Comparison of ENCODE assay signal across 1 cellular context in the genomic region with DNA sequence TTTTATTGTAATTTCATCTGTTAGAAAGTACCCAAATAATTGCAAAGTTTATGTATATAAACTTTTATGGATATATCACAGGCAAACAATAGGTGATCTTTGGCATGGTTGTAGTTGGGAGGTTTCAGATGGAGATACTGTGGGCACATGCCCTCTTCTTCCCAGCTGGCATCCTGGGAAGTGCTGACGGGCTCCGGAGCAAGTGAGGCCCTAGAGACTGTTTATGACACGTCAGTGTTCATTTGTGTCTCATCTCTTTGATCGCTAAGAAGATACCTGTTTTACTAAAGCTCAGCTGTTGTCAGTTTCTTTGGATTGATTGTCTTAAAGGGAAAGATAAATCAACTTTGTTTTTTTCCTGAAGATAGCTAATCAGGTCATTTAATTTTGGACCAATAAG.
TF ChIP-seq lines count a peak whose summit lies in the region.

No MANE protein-coding gene starts in this region.

TF ChIP-seq in K562, 482 proteins besides CTCF, POLR2A, EP300 and RAD21 (continued from another document):
- TF ChIP-seq, protein P1, sequence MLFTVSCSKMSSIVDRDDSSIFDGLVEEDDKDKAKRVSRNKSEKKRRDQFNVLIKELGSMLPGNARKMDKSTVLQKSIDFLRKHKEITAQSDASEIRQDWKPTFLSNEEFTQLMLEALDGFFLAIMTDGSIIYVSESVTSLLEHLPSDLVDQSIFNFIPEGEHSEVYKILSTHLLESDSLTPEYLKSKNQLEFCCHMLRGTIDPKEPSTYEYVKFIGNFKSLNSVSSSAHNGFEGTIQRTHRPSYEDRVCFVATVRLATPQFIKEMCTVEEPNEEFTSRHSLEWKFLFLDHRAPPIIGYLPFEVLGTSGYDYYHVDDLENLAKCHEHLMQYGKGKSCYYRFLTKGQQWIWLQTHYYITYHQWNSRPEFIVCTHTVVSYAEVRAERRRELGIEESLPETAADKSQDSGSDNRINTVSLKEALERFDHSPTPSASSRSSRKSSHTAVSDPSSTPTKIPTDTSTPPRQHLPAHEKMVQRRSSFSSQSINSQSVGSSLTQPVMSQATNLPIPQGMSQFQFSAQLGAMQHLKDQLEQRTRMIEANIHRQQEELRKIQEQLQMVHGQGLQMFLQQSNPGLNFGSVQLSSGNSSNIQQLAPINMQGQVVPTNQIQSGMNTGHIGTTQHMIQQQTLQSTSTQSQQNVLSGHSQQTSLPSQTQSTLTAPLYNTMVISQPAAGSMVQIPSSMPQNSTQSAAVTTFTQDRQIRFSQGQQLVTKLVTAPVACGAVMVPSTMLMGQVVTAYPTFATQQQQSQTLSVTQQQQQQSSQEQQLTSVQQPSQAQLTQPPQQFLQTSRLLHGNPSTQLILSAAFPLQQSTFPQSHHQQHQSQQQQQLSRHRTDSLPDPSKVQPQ (CRISPR knock-in tag; IDR thresholded peaks at IDR 0.05; ENCODE audit: borderline replicate concordance), result no peak
- no peak for TF ChIP-seq RFX7 (CRISPR knock-in tag; IDR thresholded peaks at IDR 0.05)
- TF ChIP-seq, protein P2, sequence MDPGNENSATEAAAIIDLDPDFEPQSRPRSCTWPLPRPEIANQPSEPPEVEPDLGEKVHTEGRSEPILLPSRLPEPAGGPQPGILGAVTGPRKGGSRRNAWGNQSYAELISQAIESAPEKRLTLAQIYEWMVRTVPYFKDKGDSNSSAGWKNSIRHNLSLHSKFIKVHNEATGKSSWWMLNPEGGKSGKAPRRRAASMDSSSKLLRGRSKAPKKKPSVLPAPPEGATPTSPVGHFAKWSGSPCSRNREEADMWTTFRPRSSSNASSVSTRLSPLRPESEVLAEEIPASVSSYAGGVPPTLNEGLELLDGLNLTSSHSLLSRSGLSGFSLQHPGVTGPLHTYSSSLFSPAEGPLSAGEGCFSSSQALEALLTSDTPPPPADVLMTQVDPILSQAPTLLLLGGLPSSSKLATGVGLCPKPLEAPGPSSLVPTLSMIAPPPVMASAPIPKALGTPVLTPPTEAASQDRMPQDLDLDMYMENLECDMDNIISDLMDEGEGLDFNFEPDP (CRISPR knock-in tag; IDR thresholded peaks at IDR 0.05), result no peak
- TF ChIP-seq, protein P3, sequence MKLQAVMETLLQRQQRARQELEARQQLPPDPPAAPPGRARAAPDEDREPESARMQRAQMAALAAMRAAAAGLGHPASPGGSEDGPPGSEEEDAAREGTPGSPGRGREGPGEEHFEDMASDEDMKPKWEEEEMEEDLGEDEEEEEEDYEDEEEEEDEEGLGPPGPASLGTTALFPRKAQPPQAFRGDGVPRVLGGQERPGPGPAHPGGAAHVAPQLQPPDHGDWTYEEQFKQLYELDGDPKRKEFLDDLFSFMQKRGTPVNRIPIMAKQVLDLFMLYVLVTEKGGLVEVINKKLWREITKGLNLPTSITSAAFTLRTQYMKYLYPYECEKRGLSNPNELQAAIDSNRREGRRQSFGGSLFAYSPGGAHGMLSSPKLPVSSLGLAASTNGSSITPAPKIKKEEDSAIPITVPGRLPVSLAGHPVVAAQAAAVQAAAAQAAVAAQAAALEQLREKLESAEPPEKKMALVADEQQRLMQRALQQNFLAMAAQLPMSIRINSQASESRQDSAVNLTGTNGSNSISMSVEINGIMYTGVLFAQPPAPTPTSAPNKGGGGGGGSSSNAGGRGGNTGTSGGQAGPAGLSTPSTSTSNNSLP (IDR thresholded peaks at IDR 0.05; ENCODE audit: borderline replicate concordance, low read depth, low read length), result no peak
- no peak for TF ChIP-seq FUS (optimal IDR thresholded peaks at IDR 0.05; ENCODE audit: low read depth, low read length)
- no peak for TF ChIP-seq TCF7L2 (IDR thresholded peaks at IDR 0.05; ENCODE audit: low read depth, low read length)
- no peak for TF ChIP-seq ETV6 (IDR thresholded peaks at IDR 0.05; ENCODE audit: borderline replicate concordance in 1 of 2, low read depth in 2 of 2, low read length in 1 of 2)
- TF ChIP-seq ETV6 (CRISPR knock-in tag; IDR thresholded peaks at IDR 0.05; ENCODE audit: borderline replicate concordance), result no peak
- no peak for TF ChIP-seq EHMT2 (IDR thresholded peaks at IDR 0.05)
- TF ChIP-seq MTF1 (CRISPR knock-in tag; IDR thresholded peaks at IDR 0.05; ENCODE audit: borderline replicate concordance), result no peak
- no peak for TF ChIP-seq TCF7 (IDR thresholded peaks at IDR 0.05; ENCODE audit: borderline replicate concordance)
- no peak for TF ChIP-seq DMBX1 (CRISPR knock-in tag; IDR thresholded peaks at IDR 0.05; ENCODE audit: borderline replicate concordance)
- no peak for TF ChIP-seq MYC (IDR thresholded peaks at IDR 0.05; ENCODE audit: low read depth, low read length)
- no peak for TF ChIP-seq MYC (CRISPR knock-in tag; IDR thresholded peaks at IDR 0.05; ENCODE audit: borderline replicate concordance, low read depth)
- TF ChIP-seq, protein P4, sequence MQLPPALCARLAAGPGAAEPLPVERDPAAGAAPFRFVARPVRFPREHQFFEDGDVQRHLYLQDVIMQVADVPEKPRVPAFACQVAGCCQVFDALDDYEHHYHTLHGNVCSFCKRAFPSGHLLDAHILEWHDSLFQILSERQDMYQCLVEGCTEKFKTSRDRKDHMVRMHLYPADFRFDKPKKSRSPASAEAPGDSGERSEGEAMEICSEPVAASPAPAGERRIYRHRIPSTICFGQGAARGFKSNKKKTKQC (CRISPR knock-in tag; IDR thresholded peaks at IDR 0.05), result no peak
- TF ChIP-seq KDM4B (IDR thresholded peaks at IDR 0.05; ENCODE audit: borderline replicate concordance in 2 of 2, low read depth in 1 of 2), result no peak
